In the genomic region with DNA sequence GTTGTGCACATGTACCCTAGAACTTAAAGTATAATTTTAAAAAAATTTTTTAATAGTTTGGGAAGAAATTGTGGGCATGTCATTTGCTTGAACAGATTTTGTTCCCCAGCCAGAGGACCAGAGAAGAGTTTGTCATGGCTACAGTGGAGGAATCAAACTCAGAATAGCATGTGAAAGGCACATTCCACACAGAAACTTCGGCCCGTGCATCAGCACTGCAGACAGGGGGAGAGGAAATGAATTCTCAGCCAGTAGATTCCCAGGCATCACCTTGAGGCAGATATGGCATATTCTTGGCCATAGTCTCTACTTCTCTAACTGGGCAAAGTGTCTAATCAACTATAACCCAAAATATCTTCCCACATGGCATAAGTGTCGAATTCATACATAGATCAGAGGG, we compare ENCODE assay signal across 10 cellular contexts.
DNase-seq lines count a peak whose midpoint lies in the region; ATAC-seq and TF ChIP-seq lines count a peak whose summit lies in the region.
"Had no signal": no experiment of that assay in that cellular context is flagged by ENCODE, and none has a peak within 500 bp of the region (broad histone marks: within the 10 kb centered on the region; RNA-seq: fewer than 3 reads in every experiment).

No MANE protein-coding gene starts in this region.

- H3K4me1 Mint-ChIP-seq in activated CD4-positive, alpha-beta T cell treated with anti-CD3 and anti-CD28 coated beads, Interleukin-2, amount 10 ng/mL, durations not matched to agents 7 days and 5 days: peaks cover 94% of the 10 kb centered on the region
- H3K4me1 Mint-ChIP-seq in effector memory CD8-positive, alpha-beta T cell (ENCODE audit: low read depth in 2 of 2): peaks cover 78 to 81% of the 10 kb centered on the region in 2 donors

- TF ChIP-seq CTCF in PC-3 (conservative IDR thresholded peaks at IDR 0.05; ENCODE audit: low read depth, low read length): no peak
- no peak for TF ChIP-seq CTCF in spleen (IDR thresholded peaks at IDR 0.05 in 8 of 11, conservative IDR thresholded peaks at IDR 0.05 in 3 of 11)
- no peak for TF ChIP-seq CTCF in breast epithelium (IDR thresholded peaks at IDR 0.05)

- H3K4me3 Mint-ChIP-seq in activated CD4-positive, alpha-beta T cell treated with anti-CD3 and anti-CD28 coated beads, Interleukin-2, amount 10 ng/mL, durations not matched to agents 7 days and 5 days: no peak overlapping the region
- H3K4me3 Mint-ChIP-seq in effector memory CD8-positive, alpha-beta T cell: peak overlapping the region in 1 of 2 donors; percentile 62

- 0 out of 2 replicates have a peak overlapping the region, but pooled peaks have one; percentile 2 for H3K9ac ChIP-seq in PC-3 (ENCODE audit: low read length)

- WGBS in spleen, 5 donors: 71 to 90% (median 84%) methylated on average over 3 of the region's 3 CpGs

- DNase-seq in activated CD4-positive, alpha-beta T cell treated with anti-CD3 and anti-CD28 coated beads, Interleukin-2, amount 10 ng/mL, durations not matched to agents 7 days and 5 days: no peak
- DNase-seq in activated CD4-positive, alpha-beta T cell treated with anti-CD3 and anti-CD28 coated beads for 48 hours: no peak
- DNase-seq in PC-3: no peak
- DNase-seq in effector memory CD8-positive, alpha-beta T cell: no peak
- DNase-seq in spleen: no peak
- DNase-seq in HuH-7.5 (ENCODE audit: low spot score): no peak
- DNase-seq in cerebellar cortex (ENCODE audit: low spot score): no peak
- no peak for DNase-seq in breast epithelium (ENCODE audit: low spot score in 2 of 2)
- DNase-seq: stimulated activated CD4-positive, alpha-beta T cell treated with anti-CD3 and anti-CD28 coated beads, Interleukin-4, amount 100 ng/mL, for 4 hours had no signal

- peaks cover 70% of the 10 kb centered on the region for H3K36me3 Mint-ChIP-seq in activated CD4-positive, alpha-beta T cell treated with anti-CD3 and anti-CD28 coated beads, Interleukin-2, amount 10 ng/mL, durations not matched to agents 7 days and 5 days (ENCODE audit: low read depth)
- peaks cover 75% of the 10 kb centered on the region for H3K36me3 Mint-ChIP-seq in effector memory CD8-positive, alpha-beta T cell (ENCODE audit: insufficient read depth)

- peak overlapping the region; percentile 86 for H3K27ac Mint-ChIP-seq in activated CD4-positive, alpha-beta T cell treated with anti-CD3 and anti-CD28 coated beads, Interleukin-2, amount 10 ng/mL, durations not matched to agents 7 days and 5 days
- H3K27ac Mint-ChIP-seq in effector memory CD8-positive, alpha-beta T cell: peak overlapping the region; percentile 89 to 95
- H3K27ac Mint-ChIP-seq: progenitor cell of endocrine pancreas had no signal

- peaks cover 19% of the 10 kb centered on the region for H3K79me2 ChIP-seq in PC-3 (ENCODE audit: low read length)

- no peak for ATAC-seq in PC-3
- no peak for ATAC-seq in effector memory CD8-positive, alpha-beta T cell (replicated peaks)

- H3K9me3 ChIP-seq in PC-3 (ENCODE audit: low read length) (no peaks in the 10 kb centered on the region), spleen (no peaks in the 10 kb centered on the region), breast epithelium (no peaks in the 10 kb centered on the region)

- peaks cover 84% of the 10 kb centered on the region for H3K4me1 ChIP-seq in PC-3 (ENCODE audit: insufficient read depth, low read length)
- H3K4me1 ChIP-seq in spleen: peaks cover 80 to 100% (median 100%) of the 10 kb centered on the region in 6 donors
- peaks cover 0 to 10% of the 10 kb centered on the region in 2 donors for H3K4me1 ChIP-seq in breast epithelium

- BruUV-seq in PC-3 (replicated peaks; lab: Mats Ljungman, UMichigan): no TSS peak

- no peak overlapping the region for H3K4me3 ChIP-seq in PC-3 (ENCODE audit: low read length)
- no peak overlapping the region for H3K4me3 ChIP-seq in spleen
- no peak overlapping the region for H3K4me3 ChIP-seq in breast epithelium

- peaks cover 4% of the 10 kb centered on the region for H3F3A ChIP-seq in PC-3 (ENCODE audit: low read length, unreplicated experiment)

- H3K9me2 ChIP-seq in PC-3 (replicated peaks; ENCODE audit: low read length): no peaks in the 10 kb centered on the region

- intact Hi-C loops in PC-3 (cut with micrococcal nuclease) (loop anchor here (1.0 to 10.0 kb wide), 4 partner anchors 38 to 550 kb away; no protein-coding TSS in a partner anchor), spleen (cut with DNase I; ENCODE audit: low total_unique reads) (no loop called here), breast epithelium (cut with DNase I; ENCODE audit: low total_unique reads) (no loop called here)

- CTCF ChIA-PET in activated CD4-positive, alpha-beta T cell treated with anti-CD3 and anti-CD28 coated beads, Interleukin-2, amount 10 ng/mL, durations not matched to agents 7 days and 5 days (lab: Charles Lee): interaction anchor here (0.9 to 1.8 kb wide), 5 partner anchors 9 to 192 kb away, joined by 3 read pairs; no protein-coding TSS in a partner anchor
- CTCF ChIA-PET in PC-3 (lab: Charles Lee): no interaction called here

- H2AFZ ChIP-seq in PC-3 (ENCODE audit: low read length): no peak overlapping the region

- H4K20me1 ChIP-seq in PC-3 (ENCODE audit: low read length): no peaks in the 10 kb centered on the region

- peak overlapping the region; percentile 40 for H3K27ac ChIP-seq in PC-3 (ENCODE audit: low read length)
- peak overlapping the region; percentile 84 to 97 (median 96) for H3K27ac ChIP-seq in spleen
- H3K27ac ChIP-seq in breast epithelium: no peak overlapping the region

- no peak overlapping the region for H3K4me2 ChIP-seq in PC-3 (ENCODE audit: low read length)

- POLR2A ChIA-PET in activated CD4-positive, alpha-beta T cell treated with anti-CD3 and anti-CD28 coated beads, Interleukin-2, amount 10 ng/mL, durations not matched to agents 7 days and 5 days (lab: Charles Lee): no interaction called here
- POLR2A ChIA-PET in PC-3 (lab: Charles Lee; ENCODE audit: unreplicated experiment): interaction anchor here (0.6 kb wide), 1 partner anchor 173 kb away, joined by 3 read pairs; no protein-coding TSS in a partner anchor

- TF ChIP-seq POLR2A in spleen (IDR thresholded peaks at IDR 0.05) (no peak), breast epithelium (IDR thresholded peaks at IDR 0.05) (no peak)

- H3K36me3 ChIP-seq in PC-3 (ENCODE audit: low read depth, low read length) (no peaks in the 10 kb centered on the region), spleen (no peaks in the 10 kb centered on the region), breast epithelium (no peaks in the 10 kb centered on the region)

- H3K27me3 Mint-ChIP-seq in activated CD4-positive, alpha-beta T cell treated with anti-CD3 and anti-CD28 coated beads, Interleukin-2, amount 10 ng/mL, durations not matched to agents 7 days and 5 days: no peaks in the 10 kb centered on the region
- no peaks in the 10 kb centered on the region for H3K27me3 Mint-ChIP-seq in effector memory CD8-positive, alpha-beta T cell

- H3K27me3 ChIP-seq in PC-3 (ENCODE audit: low read length) (no peaks in the 10 kb centered on the region), spleen (replicated peaks in 1 of 7) (no peaks in the 10 kb centered on the region), breast epithelium (no peaks in the 10 kb centered on the region)

- H3K9me3 Mint-ChIP-seq in activated CD4-positive, alpha-beta T cell treated with anti-CD3 and anti-CD28 coated beads, Interleukin-2, amount 10 ng/mL, durations not matched to agents 7 days and 5 days: no peaks in the 10 kb centered on the region
- H3K9me3 Mint-ChIP-seq in effector memory CD8-positive, alpha-beta T cell: peaks cover 0 to 7% of the 10 kb centered on the region in 2 donors

Comparison
In these comparisons a context has a peak if more than half of its experiments do, and no peak if none do; other contexts are left out.
1. H3K27ac ChIP-seq: peak in PC-3 (single experiment) and spleen (8 of 8); none in breast epithelium (0 of 2).